In genomic region chr15:39738998-39739397, GRCh38 we compare ENCODE assay signal across 1 cellular context.
TF ChIP-seq lines count a peak whose summit lies in the region.

No MANE protein-coding gene starts in this region.

TF ChIP-seq in K562, 482 proteins besides CTCF, POLR2A, EP300 and RAD21 (continued from another document):
- TF ChIP-seq CUX1 (CRISPR knock-in tag; IDR thresholded peaks at IDR 0.05) = no peak
